Comparison of ENCODE assay signal across 1 cellular context in genomic region chr1:22115281-22115680, GRCh38.
TF ChIP-seq lines count a peak whose summit lies in the region.

No MANE protein-coding gene starts in this region.

TF ChIP-seq in GM12878, 131 proteins besides CTCF, POLR2A, EP300 and RAD21 (continued from another document):
- TF ChIP-seq IRF5 (IDR thresholded peaks at IDR 0.05; ENCODE audit: borderline replicate concordance) = no peak
- TF ChIP-seq TAF1 (IDR thresholded peaks at IDR 0.05; ENCODE audit: borderline replicate concordance, low read depth, low read length) = no peak
- no peak for TF ChIP-seq ZNF592 (IDR thresholded peaks at IDR 0.05)
- TF ChIP-seq NFYA (IDR thresholded peaks at IDR 0.05; ENCODE audit: borderline replicate concordance, low read depth, low read length) = no peak
- TF ChIP-seq WRNIP1 (IDR thresholded peaks at IDR 0.05; ENCODE audit: borderline replicate concordance, low read depth, low read length) = no peak
TF ChIP-seq in GM12878: peak in this region for 0.
